Comparison of ENCODE assay signal across 2 cellular contexts in genomic region chr12:121697861-121698260, GRCh38. TPM values are rescaled to one million over a fixed set of nuclear protein-coding genes. Genes with fewer than 3 reads are reported as not detected.
"Had no signal": no experiment of that assay in that cellular context is flagged by ENCODE, and none has a peak within 500 bp of the region (broad histone marks: within the 10 kb centered on the region; RNA-seq: fewer than 3 reads in every experiment).

No MANE protein-coding gene starts in this region.

RNA-seq across cellular contexts. Expression of gene MORN3, which starts 28.4 kb away (rescaled TPM):
- total RNA-seq: ascending aorta, body of pancreas had no signal
